Comparison of ENCODE assay signal across 8 cellular contexts in genomic region chr6:13428528-13429405, GRCh38. TPM values are rescaled to one million over a fixed set of nuclear protein-coding genes. Genes with fewer than 3 reads are reported as not detected.
A peak's percentile ranks its signal among the peaks of the same experiment; 100 is the strongest.
DNase-seq lines count a peak whose midpoint lies in the region; ATAC-seq and TF ChIP-seq lines count a peak whose summit lies in the region.

No MANE protein-coding gene starts in this region.

- no peaks in the 10 kb centered on the region for H3K27me3 ChIP-seq in GM06990 (replicated peaks; ENCODE audit: control insufficient read depth, insufficient read depth, low read length)
- H3K27me3 ChIP-seq in effector memory CD4-positive, alpha-beta T cell (replicated peaks; ENCODE audit: control insufficient read depth, insufficient read depth, low read length, poor library complexity, severe bottlenecking), result no peaks in the 10 kb centered on the region

- H3K36me3 ChIP-seq in GM06990 (ENCODE audit: control insufficient read depth, insufficient read depth, low read length), result no peaks in the 10 kb centered on the region
- no peaks in the 10 kb centered on the region for H3K36me3 ChIP-seq in effector memory CD4-positive, alpha-beta T cell (ENCODE audit: control insufficient read depth, insufficient read depth, low read length)

- peaks cover 20% of the 10 kb centered on the region for H3K4me1 ChIP-seq in effector memory CD4-positive, alpha-beta T cell (ENCODE audit: control insufficient read depth, insufficient read depth, low read length, poor library complexity, severe bottlenecking)

- peak; percentile 34 for DNase-seq in GM06990 (ENCODE audit: extremely low read depth, insufficient read length)
- DNase-seq in effector memory CD4-positive, alpha-beta T cell, result no peak
- no peak for DNase-seq in NCI-H1436 (lab: John Stamatoyannopoulos, UW)
- DNase-seq in cerebellum (ENCODE audit: low spot score), result no peak
- no peak for DNase-seq in epidermal melanocyte (ENCODE audit: insufficient read length, low spot score)
- no peak for DNase-seq in NCI-H82 treated with DMSO at 0.1 percent for 48 hours (lab: John Stamatoyannopoulos, UW; ENCODE audit: unreplicated experiment)

- no peak overlapping the region for H3K27ac ChIP-seq in effector memory CD4-positive, alpha-beta T cell (ENCODE audit: insufficient read depth, low read length, poor library complexity, severe bottlenecking)

- peak overlapping the region; percentile 22 for H3K4me3 ChIP-seq in GM06990 (replicated peaks; ENCODE audit: low read depth, low read length)
- peak overlapping the region; percentile 36 for H3K4me3 ChIP-seq in effector memory CD4-positive, alpha-beta T cell (ENCODE audit: insufficient read depth, low read depth, low read length, poor library complexity, severe bottlenecking)

- peak; percentile 71 for TF ChIP-seq CTCF in GM06990 (IDR thresholded peaks at IDR 0.05; ENCODE audit: insufficient read depth, low read length, poor library complexity, severe bottlenecking)

- ATAC-seq in GM19395 (IDR thresholded peaks at IDR 0.05; ENCODE audit: unreplicated experiment), result peak; percentile 27
- ATAC-seq in HG03280 (IDR thresholded peaks at IDR 0.05; ENCODE audit: unreplicated experiment), result peak; percentile 20

- H3K9me3 ChIP-seq in effector memory CD4-positive, alpha-beta T cell (ENCODE audit: control insufficient read depth, low read length), result no peaks in the 10 kb centered on the region

RNA-seq across cellular contexts. Expression of gene GFOD1, which starts 58.6 kb away (rescaled TPM):
- 33.8 TPM for total RNA-seq in cerebellum
